In the genomic region with DNA sequence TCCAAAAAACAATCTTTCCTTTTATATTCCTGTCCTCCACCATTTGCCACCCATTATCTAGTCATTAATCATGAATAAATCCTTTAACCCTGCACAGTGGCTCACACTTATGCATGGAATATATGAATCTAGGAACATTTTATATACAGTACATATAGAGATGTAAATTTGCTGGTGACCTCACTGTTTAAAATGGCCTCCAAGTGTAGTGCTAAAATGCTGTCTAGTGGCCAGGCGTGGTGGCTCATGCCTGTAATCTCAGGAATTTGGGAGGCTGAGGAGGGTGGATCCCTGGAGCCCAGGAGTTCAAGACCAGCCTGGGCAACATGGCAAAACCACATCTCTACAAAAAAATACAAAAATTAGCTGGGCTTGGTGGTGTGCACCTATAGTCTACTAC, we compare ENCODE assay signal across 25 cellular contexts. TPM values are rescaled to one million over a fixed set of nuclear protein-coding genes. Genes with fewer than 3 reads are reported as not detected.
DNase-seq lines count a peak whose midpoint lies in the region; ATAC-seq, FAIRE-seq and TF ChIP-seq lines count a peak whose summit lies in the region.
"Had no signal": no experiment of that assay in that cellular context is flagged by ENCODE, and none has a peak within 500 bp of the region (broad histone marks: within the 10 kb centered on the region; RNA-seq: fewer than 3 reads in every experiment).

No MANE protein-coding gene starts in this region.

- no peak overlapping the region for H3K4me3 ChIP-seq in astrocyte (ENCODE audit: insufficient read depth, low read depth, low read length)
- H3K4me3 ChIP-seq in pancreas = no peak overlapping the region
- H3K4me3 ChIP-seq: PC-9 had no signal

- peaks cover 93% of the 10 kb centered on the region for H3K36me3 Mint-ChIP-seq in activated T-cell treated with anti-CD3 and anti-CD28 coated beads, Interleukin-2, amount 50 U/mL, for 24 hours (ENCODE audit: low read depth)
- H3K36me3 Mint-ChIP-seq in HFFc6 (ENCODE audit: low read depth) (peaks cover 54% of the 10 kb centered on the region), astrocyte (ENCODE audit: low read depth, unreplicated experiment) (peaks cover 34% of the 10 kb centered on the region), progenitor cell of endocrine pancreas (ENCODE audit: insufficient read depth) (peaks cover 41% of the 10 kb centered on the region)

- no peaks in the 10 kb centered on the region for H3K9me3 Mint-ChIP-seq in activated T-cell treated with anti-CD3 and anti-CD28 coated beads, Interleukin-2, amount 50 U/mL, for 24 hours
- H3K9me3 Mint-ChIP-seq in HFFc6 = peaks cover 4% of the 10 kb centered on the region; the same call in 1 of the 2 replicates
- no peaks in the 10 kb centered on the region for H3K9me3 Mint-ChIP-seq in astrocyte (ENCODE audit: unreplicated experiment)
- no peaks in the 10 kb centered on the region for H3K9me3 Mint-ChIP-seq in progenitor cell of endocrine pancreas (ENCODE audit: low read depth)
- H3K9me3 Mint-ChIP-seq: CD8-positive, alpha-beta memory T cell had no signal

- ATAC-seq in HG03457 (IDR thresholded peaks at IDR 0.05; ENCODE audit: unreplicated experiment) = no peak
- no peak for ATAC-seq in HG02973 (IDR thresholded peaks at IDR 0.05; ENCODE audit: unreplicated experiment)
- ATAC-seq in pancreas = no peak
- ATAC-seq: HepG2 had no signal

- H3K27me3 ChIP-seq in astrocyte (ENCODE audit: insufficient read depth, low read length) (no peaks in the 10 kb centered on the region), pancreas (no peaks in the 10 kb centered on the region)

- no peaks in the 10 kb centered on the region for H3K4me1 ChIP-seq in astrocyte (ENCODE audit: insufficient read depth, low read length)
- H3K4me1 ChIP-seq in pancreas = no peaks in the 10 kb centered on the region

- WGBS in pancreas, 2 donors = 85 to 87% methylated on average over 1 of the region's 1 CpG

- no peak overlapping the region for H3K4me3 Mint-ChIP-seq in activated T-cell treated with anti-CD3 and anti-CD28 coated beads, Interleukin-2, amount 50 U/mL, for 24 hours
- H3K4me3 Mint-ChIP-seq in HFFc6 (no peak overlapping the region), astrocyte (ENCODE audit: unreplicated experiment) (no peak overlapping the region), progenitor cell of endocrine pancreas (ENCODE audit: low read depth) (no peak overlapping the region)
- H3K4me3 Mint-ChIP-seq: CD8-positive, alpha-beta memory T cell had no signal

- H3K4me1 Mint-ChIP-seq in activated T-cell treated with anti-CD3 and anti-CD28 coated beads, Interleukin-2, amount 50 U/mL, for 24 hours (ENCODE audit: low read depth) = peaks cover 19% of the 10 kb centered on the region
- H3K4me1 Mint-ChIP-seq in HFFc6 (ENCODE audit: low read depth) (peaks cover 5% of the 10 kb centered on the region; the same call in 1 of the 2 replicates), astrocyte (ENCODE audit: low read depth, unreplicated experiment) (peaks cover 1% of the 10 kb centered on the region), progenitor cell of endocrine pancreas (ENCODE audit: low read depth) (no peaks in the 10 kb centered on the region)

- no peak overlapping the region for H2AFZ ChIP-seq in astrocyte (ENCODE audit: low read depth, low read length)
- H2AFZ ChIP-seq: PC-9 had no signal

- DNase-seq in activated T-cell treated with anti-CD3 and anti-CD28 coated beads, Interleukin-2, amount 50 U/mL, for 24 hours = no peak
- DNase-seq in activated T-cell treated with anti-CD3 and anti-CD28 coated beads, Interleukin-2, amount 50 U/mL, for 48 hours = no peak
- DNase-seq in HFFc6 (no peak), astrocyte (ENCODE audit: low read depth) (no peak), progenitor cell of endocrine pancreas (ENCODE audit: low spot score, unreplicated experiment) (no peak), pancreas (no peak)
- DNase-seq: 8988T; AML-193; C1 segment of cervical spinal cord; CD8-positive, alpha-beta memory T cell; KBM-7; NCI-H1092; NCI-H1436; NCI-H187 treated with DMSO at 0.1 percent for 48 hours; NCI-H2107; NCI-H510A treated with DMSO at 0.1 percent for 48 hours; NCI-H748 treated with DMSO at 0.1 percent for 48 hours; PC-9; SIG-M5 had no signal

- intact Hi-C loops in pancreas (cut with DNase I) = no loop called here

- peaks cover 67% of the 10 kb centered on the region for H3K36me3 ChIP-seq in astrocyte (ENCODE audit: insufficient read depth, low read length)
- peaks cover 10 to 90% (median 41%) of the 10 kb centered on the region in 3 donors for H3K36me3 ChIP-seq in pancreas

- H3K79me2 ChIP-seq in astrocyte (ENCODE audit: insufficient read depth, low read length) = peaks cover 70% of the 10 kb centered on the region

- H3K9me3 ChIP-seq in astrocyte (ENCODE audit: insufficient read depth, low read depth, low read length) = no peaks in the 10 kb centered on the region
- H3K9me3 ChIP-seq in pancreas = no peaks in the 10 kb centered on the region

- no peak overlapping the region for H3K27ac ChIP-seq in astrocyte (ENCODE audit: low read depth, low read length)
- H3K27ac ChIP-seq in pancreas = no peak overlapping the region
- H3K27ac ChIP-seq: HL-60, PC-9 had no signal

- H3K9ac ChIP-seq in astrocyte (ENCODE audit: low read length) = no peak overlapping the region

- FAIRE-seq in astrocyte (lab: Jason Lieb, UNC) (no peak), pancreas (lab: Jason Lieb, UNC) (no peak)
- FAIRE-seq: G401.6, GM18507, HepG2 had no signal

- peaks cover 77% of the 10 kb centered on the region for H4K20me1 ChIP-seq in astrocyte (ENCODE audit: insufficient read depth, low read length)

- H3K27me3 Mint-ChIP-seq in activated T-cell treated with anti-CD3 and anti-CD28 coated beads, Interleukin-2, amount 50 U/mL, for 24 hours = no peaks in the 10 kb centered on the region
- peaks cover 7% of the 10 kb centered on the region for H3K27me3 Mint-ChIP-seq in HFFc6 (ENCODE audit: insufficient read depth)
- H3K27me3 Mint-ChIP-seq in astrocyte (ENCODE audit: low read depth, unreplicated experiment) = no peaks in the 10 kb centered on the region
- no peaks in the 10 kb centered on the region for H3K27me3 Mint-ChIP-seq in progenitor cell of endocrine pancreas
- H3K27me3 Mint-ChIP-seq: CD8-positive, alpha-beta memory T cell had no signal

- TF ChIP-seq CTCF in HFFc6 (IDR thresholded peaks at IDR 0.05) (no peak), astrocyte (IDR thresholded peaks at IDR 0.05; ENCODE audit: insufficient read depth, low read depth, low read length) (no peak), progenitor cell of endocrine pancreas (IDR thresholded peaks at IDR 0.05; ENCODE audit: unreplicated experiment) (no peak), pancreas (IDR thresholded peaks at IDR 0.05) (no peak)

- H3K4me2 ChIP-seq in astrocyte (ENCODE audit: low read length) = no peak overlapping the region
- H3K4me2 ChIP-seq: PC-9 had no signal

- peak overlapping the region; percentile 58 for H3K27ac Mint-ChIP-seq in activated T-cell treated with anti-CD3 and anti-CD28 coated beads, Interleukin-2, amount 50 U/mL, for 24 hours
- peak overlapping the region; percentile 11; the same call in 1 of the 2 replicates for H3K27ac Mint-ChIP-seq in HFFc6
- H3K27ac Mint-ChIP-seq in astrocyte (ENCODE audit: unreplicated experiment) = peak overlapping the region; percentile 58
- peak overlapping the region; percentile 39 for H3K27ac Mint-ChIP-seq in progenitor cell of endocrine pancreas

RNA-seq across cellular contexts. Expression of a gene that starts 9.6 kb away (rescaled TPM):
- total RNA-seq in HFFc6 (2021; fragmentation: NEBNext Ultra II Directional; extraction: Animal tissue kit (Norgen Biotek cat#: 25700)) = under 1 TPM; 0.05 to 0.33 (median 0.12) TPM
- 3.0 and 4.7 TPM in 2 replicates for total RNA-seq in astrocyte
- 2.7 and 3.5 TPM in 2 replicates for total RNA-seq in progenitor cell of endocrine pancreas
- total RNA-seq in pancreas = 1 to 10 TPM in 4 of 6 donors, under 1 TPM in 2; 0.47 to 1.9 (median 1.2) TPM
- polyA plus RNA-seq in pancreas = 1 to 10 TPM; 2.2 to 7.7 TPM

RNA-seq across cellular contexts. Expression of a gene that starts 41.5 kb away (rescaled TPM):
- total RNA-seq in HFFc6 (2021; fragmentation: NEBNext Ultra II Directional; extraction: Animal tissue kit (Norgen Biotek cat#: 25700)) = 100 to 1,000 TPM; 132 to 149 (median 139) TPM
- 137 and 146 TPM in 2 replicates for total RNA-seq in astrocyte
- total RNA-seq in progenitor cell of endocrine pancreas = 127 and 129 TPM in 2 replicates
- total RNA-seq in pancreas = 100 to 1,000 TPM in 4 of 6 donors, 10 to 100 TPM in 2; 64.8 to 145 (median 106) TPM
- polyA plus RNA-seq in pancreas = 10 to 100 TPM; 37.2 to 42.1 TPM
